Comparison of ENCODE assay signal across 2 cellular contexts in genomic region chr16:72928089-72928981, GRCh38.
A peak's percentile ranks its signal among the peaks of the same experiment; 100 is the strongest.
TF ChIP-seq lines count a peak whose summit lies in the region.

No MANE protein-coding gene starts in this region.

TF ChIP-seq in HepG2, 621 proteins besides CTCF, POLR2A, EP300 and RAD21 (continued from another document):
- TF ChIP-seq, protein P1, sequence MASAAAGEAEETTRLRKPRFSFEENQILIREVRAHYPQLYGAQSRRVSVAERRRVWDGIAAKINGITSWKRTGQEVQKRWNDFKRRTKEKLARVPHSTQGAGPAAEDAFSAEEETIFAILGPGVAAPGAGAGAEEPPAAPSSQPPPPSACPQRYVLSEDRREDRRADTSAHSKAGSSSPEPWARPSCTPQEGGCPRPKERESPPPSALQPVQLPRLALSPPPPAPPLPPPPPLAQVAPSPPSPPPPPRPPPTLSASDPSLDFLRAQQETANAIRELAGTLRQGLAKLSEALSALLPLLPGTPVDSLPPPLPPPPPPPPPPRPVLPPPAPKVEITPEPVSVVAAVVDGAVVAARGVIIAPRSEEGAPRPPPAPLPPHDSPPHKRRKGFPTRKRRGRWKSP (CRISPR knock-in tag; IDR thresholded peaks at IDR 0.05) = 0 out of 2 replicates have a peak, but pooled peaks have one; percentile 0
- TF ChIP-seq HNRNPK (IDR thresholded peaks at IDR 0.05; ENCODE audit: low read depth, low read length, poor library complexity, severe bottlenecking) (peak; percentile 96), ZMYM3 (CRISPR knock-in tag; IDR thresholded peaks at IDR 0.05) (peak; percentile 46; the same call in 1 of the 2 replicates), PCBP1 (IDR thresholded peaks at IDR 0.05; ENCODE audit: borderline replicate concordance, low read depth, low read length) (peak; percentile 93; the same call in 1 of the 2 replicates), ZNF292 (CRISPR knock-in tag; IDR thresholded peaks at IDR 0.05; ENCODE audit: borderline replicate concordance, low read depth) (no peak), PHF8 (CRISPR knock-in tag; IDR thresholded peaks at IDR 0.05) (0 out of 2 replicates have a peak, but pooled peaks have one; percentile 4), ZNF879 (CRISPR knock-in tag; IDR thresholded peaks at IDR 0.05) (no peak), DNMT3B (CRISPR knock-in tag; conservative IDR thresholded peaks at IDR 0.05) (no peak), ZNF121 (CRISPR knock-in tag; IDR thresholded peaks at IDR 0.05) (peak; percentile 86), MIER2 (CRISPR knock-in tag; IDR thresholded peaks at IDR 0.05) (no peak)
- TF ChIP-seq, protein P2, sequence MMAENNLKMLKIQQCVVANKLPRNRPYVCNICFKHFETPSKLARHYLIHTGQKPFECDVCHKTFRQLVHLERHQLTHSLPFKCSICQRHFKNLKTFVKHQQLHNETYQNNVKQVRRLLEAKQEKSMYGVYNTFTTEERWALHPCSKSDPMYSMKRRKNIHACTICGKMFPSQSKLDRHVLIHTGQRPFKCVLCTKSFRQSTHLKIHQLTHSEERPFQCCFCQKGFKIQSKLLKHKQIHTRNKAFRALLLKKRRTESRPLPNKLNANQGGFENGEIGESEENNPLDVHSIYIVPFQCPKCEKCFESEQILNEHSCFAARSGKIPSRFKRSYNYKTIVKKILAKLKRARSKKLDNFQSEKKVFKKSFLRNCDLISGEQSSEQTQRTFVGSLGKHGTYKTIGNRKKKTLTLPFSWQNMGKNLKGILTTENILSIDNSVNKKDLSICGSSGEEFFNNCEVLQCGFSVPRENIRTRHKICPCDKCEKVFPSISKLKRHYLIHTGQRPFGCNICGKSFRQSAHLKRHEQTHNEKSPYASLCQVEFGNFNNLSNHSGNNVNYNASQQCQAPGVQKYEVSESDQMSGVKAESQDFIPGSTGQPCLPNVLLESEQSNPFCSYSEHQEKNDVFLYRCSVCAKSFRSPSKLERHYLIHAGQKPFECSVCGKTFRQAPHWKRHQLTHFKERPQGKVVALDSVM (CRISPR knock-in tag; IDR thresholded peaks at IDR 0.05) = peak; percentile 81

TF ChIP-seq in GM12891, 5 proteins besides CTCF, POLR2A, EP300 and RAD21 (continued from another document):
- TF ChIP-seq POLR2AphosphoS5 (IDR thresholded peaks at IDR 0.05; ENCODE audit: low read depth, low read length) = no peak
